In genomic region chr15:100972975-100973350, GRCh38 we compare ENCODE assay signal across 14 cellular contexts. TPM values are rescaled to one million over a fixed set of nuclear protein-coding genes. Genes with fewer than 3 reads are reported as not detected.
A peak's percentile ranks its signal among the peaks of the same experiment; 100 is the strongest.
DNase-seq lines count a peak whose midpoint lies in the region; ATAC-seq, FAIRE-seq and TF ChIP-seq lines count a peak whose summit lies in the region.
"Had no signal": no experiment of that assay in that cellular context is flagged by ENCODE, and none has a peak within 500 bp of the region (broad histone marks: within the 10 kb centered on the region; RNA-seq: fewer than 3 reads in every experiment).

No MANE protein-coding gene starts in this region.

- no peak overlapping the region for H3K9ac ChIP-seq in endothelial cell of umbilical vein (replicated peaks; ENCODE audit: extremely low read depth, insufficient read depth, low read length)

- POLR2A ChIA-PET in WTC11 (lab: Charles Lee) (interaction anchor here (0.7 kb wide), 1 partner anchor 101 kb away, joined by 3 read pairs; no protein-coding TSS in a partner anchor), endothelial cell of umbilical vein (lab: Charles Lee) (no interaction called here)

- peaks cover 17% of the 10 kb centered on the region for H3K4me1 Mint-ChIP-seq in WTC11
- H3K4me1 Mint-ChIP-seq in activated T-cell treated with anti-CD3 and anti-CD28 coated beads, Interleukin-2, amount 50 U/mL, for 4 hours (ENCODE audit: low read depth) = no peaks in the 10 kb centered on the region

- H3K27ac ChIP-seq in endothelial cell of umbilical vein (ENCODE audit: insufficient read depth, low read depth, low read length) (no peak overlapping the region), lower lobe of right lung (no peak overlapping the region), stomach (no peak overlapping the region)

- no peaks in the 10 kb centered on the region for H3K79me2 ChIP-seq in endothelial cell of umbilical vein (ENCODE audit: control insufficient read depth, insufficient read depth, low read length)

- H3K27ac Mint-ChIP-seq in WTC11 = no peak overlapping the region
- H3K27ac Mint-ChIP-seq: T-helper 2 cell treated with Interferon-gamma antibody and Interleukin-4, amounts not matched to agents 5 μg/mL and 100 μg/mL, for 36 hours had no signal

- 24 to 41% (median 28%) methylated on average over 14 to 36 of the region's 36 CpGs for WGBS in stomach, 5 donors

- no peak for FAIRE-seq in endothelial cell of umbilical vein (lab: Jason Lieb, UNC)

- intact Hi-C loops in endothelial cell of umbilical vein (cut with micrococcal nuclease) (loop anchor here (2.0 kb wide), 1 partner anchor 34 kb away; no protein-coding TSS in a partner anchor), lower lobe of right lung (cut with DNase I) (no loop called here), stomach (cut with DNase I; ENCODE audit: low total_unique reads) (no loop called here)

- H4K20me1 ChIP-seq in endothelial cell of umbilical vein (replicated peaks; ENCODE audit: control insufficient read depth, extremely low read depth, insufficient read depth, low read length) = no peaks in the 10 kb centered on the region

- no peaks in the 10 kb centered on the region for H3K9me1 ChIP-seq in endothelial cell of umbilical vein (replicated peaks; ENCODE audit: control insufficient read depth, extremely low read depth, insufficient read depth, low read length)

- CTCF ChIA-PET in WTC11 (lab: Charles Lee) (interaction anchor here (0.6 to 2.4 kb wide), 6 partner anchors 27 to 247 kb away, joined by 3 to 27 read pairs (median 4); no protein-coding TSS in a partner anchor), endothelial cell of umbilical vein (lab: Charles Lee) (interaction anchor here (1.0 to 3.1 kb wide), 3 partner anchors 26 to 55 kb away, joined by 3 to 19 read pairs (median 3); no protein-coding TSS in a partner anchor)

- no peaks in the 10 kb centered on the region for H3K36me3 Mint-ChIP-seq in WTC11
- H3K36me3 Mint-ChIP-seq in activated T-cell treated with anti-CD3 and anti-CD28 coated beads, Interleukin-2, amount 50 U/mL, for 4 hours (ENCODE audit: insufficient read depth) = no peaks in the 10 kb centered on the region

- ATAC-seq in WTC11 = peak; percentile 38
- ATAC-seq in lower lobe of right lung = peak; percentile 29 to 42
- no peak for ATAC-seq in HG03045 (IDR thresholded peaks at IDR 0.05; ENCODE audit: unreplicated experiment)
- no peak for ATAC-seq in GM18907 (IDR thresholded peaks at IDR 0.05; ENCODE audit: unreplicated experiment)
- no peak for ATAC-seq in activated T-cell treated with anti-CD3 and anti-CD28 coated beads, Interleukin-2, amount 50 U/mL, for 4 hours

- peak overlapping the region; percentile 42 for H2AFZ ChIP-seq in endothelial cell of umbilical vein (ENCODE audit: low read depth, low read length)

- H3K9me3 Mint-ChIP-seq in WTC11 = no peaks in the 10 kb centered on the region
- no peaks in the 10 kb centered on the region for H3K9me3 Mint-ChIP-seq in activated T-cell treated with anti-CD3 and anti-CD28 coated beads, Interleukin-2, amount 50 U/mL, for 4 hours
- H3K9me3 Mint-ChIP-seq: T-helper 2 cell treated with Interferon-gamma antibody and Interleukin-4, amounts not matched to agents 5 μg/mL and 100 μg/mL, for 36 hours had no signal

- peak overlapping the region; percentile 70 for H3K4me2 ChIP-seq in endothelial cell of umbilical vein (ENCODE audit: insufficient read depth, low read length)

- peak; percentile 32 for DNase-seq in WTC11 (ENCODE audit: low spot score)
- DNase-seq in endothelial cell of umbilical vein (ENCODE audit: low read depth, low spot score) = no peak
- no peak for DNase-seq in lower lobe of right lung
- DNase-seq in stomach = no peak
- no peak for DNase-seq in medulla oblongata (ENCODE audit: extremely low spot score)
- no peak for DNase-seq in activated T-cell treated with anti-CD3 and anti-CD28 coated beads, Interleukin-2, amount 50 U/mL, for 4 hours
- DNase-seq: activated CD8-positive, alpha-beta memory T cell treated with anti-CD3 and anti-CD28 coated beads, Interleukin-2, amount 50 U/mL, for 48 hours; anterior cingulate cortex; HCEC 1CT; NCI-H2107; stimulated activated CD8-positive, alpha-beta memory T cell treated with anti-CD3 and anti-CD28 coated beads, Interleukin-4, amount 100 ng/mL, for 48 hours had no signal

- no peak for TF ChIP-seq EP300 in stomach (IDR thresholded peaks at IDR 0.05)

- TF ChIP-seq CTCF in WTC11 (IDR thresholded peaks at IDR 0.05) (no peak), endothelial cell of umbilical vein (IDR thresholded peaks at IDR 0.05; ENCODE audit: extremely low read depth in 1 of 2, insufficient read depth in 1 of 2, low read depth in 1 of 2, low read length in 2 of 2) (no peak), lower lobe of right lung (IDR thresholded peaks at IDR 0.05) (no peak), stomach (IDR thresholded peaks at IDR 0.05) (no peak)

- TF ChIP-seq POLR2A in endothelial cell of umbilical vein (IDR thresholded peaks at IDR 0.05; ENCODE audit: low read depth, low read length) (no peak), stomach (IDR thresholded peaks at IDR 0.05) (no peak)

- dilution Hi-C loops in endothelial cell of umbilical vein (cut with MboI; ENCODE audit: extremely low pct_ligation_motif_present, low sequenced_read_pairs) = no loop called here

- peaks cover 48% of the 10 kb centered on the region for H3K27me3 Mint-ChIP-seq in WTC11 (ENCODE audit: low read depth)
- peaks cover 54% of the 10 kb centered on the region for H3K27me3 Mint-ChIP-seq in activated T-cell treated with anti-CD3 and anti-CD28 coated beads, Interleukin-2, amount 50 U/mL, for 4 hours (ENCODE audit: low read depth)

- no peaks in the 10 kb centered on the region for H3K36me3 ChIP-seq in endothelial cell of umbilical vein (ENCODE audit: control insufficient read depth in 2 of 2, extremely low read depth in 1 of 2, insufficient read depth in 2 of 2, low read length in 2 of 2)
- H3K36me3 ChIP-seq in lower lobe of right lung = no peaks in the 10 kb centered on the region
- H3K36me3 ChIP-seq in stomach = no peaks in the 10 kb centered on the region

- no TSS peak for BruUV-seq in endothelial cell of umbilical vein (replicated peaks; lab: Mats Ljungman, UMichigan)

- H3K27me3 ChIP-seq in endothelial cell of umbilical vein (ENCODE audit: control insufficient read depth in 2 of 2, insufficient read depth in 2 of 2, low read length in 2 of 2) (no peaks in the 10 kb centered on the region), lower lobe of right lung (ENCODE audit: low read depth) (peaks cover 14% of the 10 kb centered on the region), stomach (peaks cover 0 to 41% (median 15%) of the 10 kb centered on the region in 3 donors)

- H3K4me3 ChIP-seq in endothelial cell of umbilical vein (replicated peaks in 1 of 3; ENCODE audit: insufficient read depth in 1 of 3, low read depth in 1 of 3, low read length in 3 of 3) = peak overlapping the region in 2 of 3 experiments; percentile 37 to 38
- peak overlapping the region; percentile 42 for H3K4me3 ChIP-seq in lower lobe of right lung
- peak overlapping the region; percentile 30 to 41 (median 36) for H3K4me3 ChIP-seq in stomach

- no peaks in the 10 kb centered on the region for H3K9me3 ChIP-seq in endothelial cell of umbilical vein (replicated peaks; ENCODE audit: control insufficient read depth, insufficient read depth, low read length)
- H3K9me3 ChIP-seq in lower lobe of right lung = no peaks in the 10 kb centered on the region
- H3K9me3 ChIP-seq in stomach = no peaks in the 10 kb centered on the region

- H3K4me1 ChIP-seq in endothelial cell of umbilical vein (ENCODE audit: control insufficient read depth, extremely low read depth, insufficient read depth, low read length) (peaks cover 11% of the 10 kb centered on the region), lower lobe of right lung (peaks cover 11% of the 10 kb centered on the region), stomach (peaks cover 0 to 12% (median 11%) of the 10 kb centered on the region in 4 donors)

- peak overlapping the region; percentile 59 for H3K4me3 Mint-ChIP-seq in WTC11
- H3K4me3 Mint-ChIP-seq in activated T-cell treated with anti-CD3 and anti-CD28 coated beads, Interleukin-2, amount 50 U/mL, for 4 hours = no peak overlapping the region
- H3K4me3 Mint-ChIP-seq: T-helper 2 cell treated with Interferon-gamma antibody and Interleukin-4, amounts not matched to agents 5 μg/mL and 100 μg/mL, for 36 hours had no signal

TF ChIP-seq in endothelial cell of umbilical vein, 7 proteins besides CTCF, POLR2A, EP300 and RAD21:
- no peak for TF ChIP-seq POLR2AphosphoS5 (IDR thresholded peaks at IDR 0.05; ENCODE audit: insufficient read depth, low read depth, low read length)
- TF ChIP-seq EZH2 (IDR thresholded peaks at IDR 0.05; ENCODE audit: borderline replicate concordance, low read depth, low read length, severe bottlenecking) = no peak
- TF ChIP-seq GATA2 (IDR thresholded peaks at IDR 0.05; ENCODE audit: insufficient read depth, insufficient read length, low read depth, low read length) = no peak

RNA-seq across cellular contexts. Expression of gene LRRK1, which starts 53.8 kb away (rescaled TPM):
- total RNA-seq in WTC11 (2021) (5.9 to 7.6 TPM (median 6.3 TPM) in 3 replicates), endothelial cell of umbilical vein (18.4 and 22.1 TPM in 2 replicates), lower lobe of right lung (24.3 TPM), stomach (10 to 100 TPM in 3 of 5 donors, 1 to 10 TPM in 2; 5.5 to 73.3 (median 15.2) TPM)
- polyA plus RNA-seq in endothelial cell of umbilical vein (11.0 and 12.9 TPM in 2 replicates), stomach (1 to 10 TPM; 2.3 to 5.5 (median 4.9) TPM)
- polyA plus RNA-seq in endothelial cell of umbilical vein (2011; cell fraction: cytosol; rRNA removed) = 8.9 and 10.9 TPM in 2 replicates
- 46.2 and 47.0 TPM in 2 replicates for polyA plus RNA-seq in endothelial cell of umbilical vein (2011; cell fraction: nucleus; rRNA removed)
- 16.4 and 17.2 TPM in 2 replicates for polyA plus RNA-seq in endothelial cell of umbilical vein (2012)
- polyA minus RNA-seq in endothelial cell of umbilical vein = 19.0 and 21.4 TPM in 2 replicates
- 11.1 TPM for polyA minus RNA-seq in endothelial cell of umbilical vein (2011; cell fraction: cytosol; rRNA and poly(A)+ RNA removed)
- 26.4 and 39.6 TPM in 2 replicates for polyA minus RNA-seq in endothelial cell of umbilical vein (2011; cell fraction: nucleus; rRNA and poly(A)+ RNA removed)
- 1 to 10 TPM in 2 of 3 donors, under 1 TPM in 1; 0.55 to 1.8 (median 1.6) TPM for total RNA-seq in activated T-cell treated with anti-CD3 and anti-CD28 coated beads, Interleukin-2, amount 50 U/mL, for 4 hours

Comparison
In these comparisons a context has a peak if more than half of its experiments do, and no peak if none do; other contexts are left out.
1. ATAC-seq: peak in WTC11 (single experiment) and lower lobe of right lung (2 of 2); none in HG03045 (single experiment), GM18907 (single experiment) and activated T-cell treated with anti-CD3 and anti-CD28 coated beads, Interleukin-2, amount 50 U/mL, for 4 hours (0 of 2).
2. Peak in every context shown above with its lines, with median percentiles within 50 percentile points of each other: H3K4me3 ChIP-seq.